Comparison of ENCODE assay signal across 39 cellular contexts in the genomic region with DNA sequence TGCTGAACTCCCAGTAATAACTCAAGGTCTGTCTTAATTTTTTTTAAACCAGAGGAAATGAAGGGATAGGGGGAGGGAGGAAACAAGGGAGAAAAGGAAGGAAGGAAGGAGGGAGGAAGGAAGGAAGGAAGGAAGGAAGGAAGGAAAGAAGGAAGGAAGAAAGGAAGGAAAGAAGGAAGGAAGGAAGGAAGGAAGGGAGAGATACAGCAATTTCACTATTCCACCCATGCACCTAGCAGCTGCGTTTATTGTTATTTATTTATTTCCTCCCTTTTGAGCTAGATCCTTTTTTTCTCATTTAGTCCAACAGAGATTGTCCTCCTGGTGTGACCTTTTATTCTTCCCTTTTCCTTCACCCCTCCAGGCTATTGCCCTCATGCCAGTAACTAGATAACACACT.
"Had no signal": no experiment of that assay in that cellular context is flagged by ENCODE, and none has a peak within 500 bp of the region (broad histone marks: within the 10 kb centered on the region; RNA-seq: fewer than 3 reads in every experiment).

No MANE protein-coding gene starts in this region.

- H3K4me3 Mint-ChIP-seq: activated naive CD4-positive, alpha-beta T cell treated with anti-CD3 and anti-CD28 coated beads for 36 hours; activated naive CD4-positive, alpha-beta T cell treated with anti-CD3 and anti-CD28 coated beads, Interleukin-2, amount 10 ng/mL, durations not matched to agents 7 days and 5 days; activated naive CD4-positive, alpha-beta T cell treated with anti-CD3 and anti-CD28 coated beads, Interleukin-2, amount 50 U/mL, for 24 hours; activated naive CD8-positive, alpha-beta T cell; activated naive CD8-positive, alpha-beta T cell treated with anti-CD3 and anti-CD28 coated beads for 36 hours; activated naive CD8-positive, alpha-beta T cell treated with anti-CD3 and anti-CD28 coated beads, Interleukin-2, amount 10 ng/mL, durations not matched to agents 7 days and 5 days; activated naive CD8-positive, alpha-beta T cell treated with anti-CD3 and anti-CD28 coated beads, Interleukin-2, amount 50 U/mL, for 24 hours; activated T-cell treated with anti-CD3 and anti-CD28 coated beads, Interleukin-2, amount 50 U/mL, for 24 hours; activated T-cell treated with anti-CD3 and anti-CD28 coated beads, Interleukin-2, amount 50 U/mL, for 4 hours; activated T-cell treated with anti-CD3 and anti-CD28 coated beads, Interleukin-2, amount 50 U/mL, for 72 hours; activated T-helper 1 cell treated with anti-CD3 and anti-CD28 coated beads, Interleukin-12 subunit alpha, Interleukin-12 subunit beta, Interleukin-2, Interleukin-4 antibody, amounts not matched to agents 30 ng/mL and 10 ng/mL and 1 ng/mL, durations not matched to agents 14 hours and 24 hours and 36 hours; activated T-helper 17 cell treated with anti-CD3 and anti-CD28 coated beads, Interleukin-2, amount 50 U/mL, for 72 hours; brain; central memory CD8-positive, alpha-beta T cell had no signal

- H3K27ac ChIP-seq: adrenal gland, ascending aorta, body of pancreas, brain microvascular endothelial cell, breast epithelium, cardiac muscle cell had no signal

- H3K4me1 Mint-ChIP-seq: activated naive CD4-positive, alpha-beta T cell treated with anti-CD3 and anti-CD28 coated beads, Interleukin-2, amount 10 ng/mL, durations not matched to agents 7 days and 5 days; activated naive CD4-positive, alpha-beta T cell treated with anti-CD3 and anti-CD28 coated beads, Interleukin-2, amount 50 U/mL, for 24 hours; activated naive CD8-positive, alpha-beta T cell treated with anti-CD3 and anti-CD28 coated beads for 36 hours; activated naive CD8-positive, alpha-beta T cell treated with anti-CD3 and anti-CD28 coated beads, Interleukin-2, amount 10 ng/mL, durations not matched to agents 7 days and 5 days; activated naive CD8-positive, alpha-beta T cell treated with anti-CD3 and anti-CD28 coated beads, Interleukin-2, amount 50 U/mL, for 24 hours; activated T-helper 17 cell treated with anti-CD3 and anti-CD28 coated beads, Interleukin-2, amount 50 U/mL, for 72 hours; brain; central memory CD8-positive, alpha-beta T cell had no signal

- H3K4me1 ChIP-seq: adrenal gland, ascending aorta, body of pancreas, breast epithelium had no signal

- H3K4me3 ChIP-seq: adrenal gland, ascending aorta, body of pancreas, breast epithelium, cardiac muscle cell had no signal

- ATAC-seq: activated naive CD4-positive, alpha-beta T cell treated with anti-CD3 and anti-CD28 coated beads, Interleukin-2, amount 50 U/mL, for 72 hours; activated naive CD8-positive, alpha-beta T cell treated with anti-CD3 and anti-CD28 coated beads, Interleukin-2, amount 50 U/mL, for 24 hours; activated T-cell treated with anti-CD3 and anti-CD28 coated beads, Interleukin-2, amount 50 U/mL, for 4 hours; activated T-cell treated with anti-CD3 and anti-CD28 coated beads, Interleukin-2, amount 50 U/mL, for 72 hours; activated T-helper 17 cell treated with anti-CD3 and anti-CD28 coated beads, Interleukin-2, amount 50 U/mL, for 72 hours; body of pancreas had no signal

- H3K36me3 ChIP-seq: adrenal gland, ascending aorta, brain microvascular endothelial cell, breast epithelium, cardiac muscle cell had no signal

- H3K9me3 ChIP-seq: adrenal gland, ascending aorta, body of pancreas, breast epithelium had no signal

- FAIRE-seq: astrocyte, bronchial epithelial cell had no signal

- H3K27me3 Mint-ChIP-seq: activated naive CD4-positive, alpha-beta T cell treated with anti-CD3 and anti-CD28 coated beads, Interleukin-2, amount 10 ng/mL, durations not matched to agents 7 days and 5 days; activated T-cell treated with anti-CD3 and anti-CD28 coated beads, Interleukin-2, amount 50 U/mL, for 24 hours had no signal

- H3K9me3 Mint-ChIP-seq: activated naive CD4-positive, alpha-beta T cell treated with anti-CD3 and anti-CD28 coated beads, Interleukin-2, amount 50 U/mL, for 24 hours; activated naive CD8-positive, alpha-beta T cell treated with anti-CD3 and anti-CD28 coated beads for 36 hours; activated naive CD8-positive, alpha-beta T cell treated with anti-CD3 and anti-CD28 coated beads, Interleukin-2, amount 10 ng/mL, durations not matched to agents 7 days and 5 days; activated naive CD8-positive, alpha-beta T cell treated with anti-CD3 and anti-CD28 coated beads, Interleukin-2, amount 50 U/mL, for 24 hours; activated T-cell treated with anti-CD3 and anti-CD28 coated beads, Interleukin-2, amount 50 U/mL, for 4 hours; activated T-helper 17 cell treated with anti-CD3 and anti-CD28 coated beads, Interleukin-2, amount 50 U/mL, for 72 hours; activated T-helper 2 cell treated with anti-CD3 and anti-CD28 coated beads, Interferon-gamma antibody, Interleukin-2, Interleukin-4, amounts not matched to agents 10 μg/mL and 5 μg/mL and 100 μg/mL, durations not matched to agents 14 hours and 24 hours and 36 hours; brain; central memory CD8-positive, alpha-beta T cell had no signal

- DNase-seq: activated effector memory CD4-positive, alpha-beta T cell treated with anti-CD3 and anti-CD28 coated beads, Interleukin-2, amount 50 U/mL, for 16 hours; activated effector memory CD4-positive, alpha-beta T cell treated with Interleukin-2 at 50 U/mL for 16 hours; activated gamma-delta T cell; activated gamma-delta T cell treated with Interleukin-2 at 50 U/mL for 16 hours; activated naive CD4-positive, alpha-beta T cell; activated naive CD4-positive, alpha-beta T cell treated with anti-CD3 and anti-CD28 coated beads for 36 hours; activated naive CD4-positive, alpha-beta T cell treated with anti-CD3 and anti-CD28 coated beads, Interleukin-2, amount 10 ng/mL, durations not matched to agents 7 days and 5 days; activated naive CD4-positive, alpha-beta T cell treated with anti-CD3 and anti-CD28 coated beads, Interleukin-2, amount 50 U/mL, for 16 hours; activated naive CD4-positive, alpha-beta T cell treated with Interleukin-2 at 50 U/mL for 16 hours; activated naive CD8-positive, alpha-beta T cell treated with anti-CD3 and anti-CD28 coated beads for 36 hours; activated naive CD8-positive, alpha-beta T cell treated with anti-CD3 and anti-CD28 coated beads, Interleukin-2, amount 10 ng/mL, durations not matched to agents 7 days and 5 days; activated naive CD8-positive, alpha-beta T cell treated with anti-CD3 and anti-CD28 coated beads, Interleukin-2, amount 50 U/mL, for 24 hours; activated T-cell treated with anti-CD3 and anti-CD28 coated beads, Interleukin-2, amount 50 U/mL, for 24 hours; activated T-cell treated with anti-CD3 and anti-CD28 coated beads, Interleukin-2, amount 50 U/mL, for 4 hours; activated T-cell treated with anti-CD3 and anti-CD28 coated beads, Interleukin-2, amount 50 U/mL, for 48 hours; activated T-cell treated with anti-CD3 and anti-CD28 coated beads, Interleukin-2, amount 50 U/mL, for 72 hours; adrenal gland; amniotic stem cell; amygdala; anterior cingulate cortex; aorta; body of pancreas; brain microvascular endothelial cell; caudate nucleus; central memory CD4-positive, alpha-beta T cell; cerebellar nuclear complex had no signal

- H3K27me3 ChIP-seq: adrenal gland, ascending aorta, body of pancreas, brain microvascular endothelial cell, breast epithelium had no signal

- H3K36me3 Mint-ChIP-seq: activated naive CD4-positive, alpha-beta T cell treated with anti-CD3 and anti-CD28 coated beads, Interleukin-2, amount 10 ng/mL, durations not matched to agents 7 days and 5 days; activated naive CD4-positive, alpha-beta T cell treated with anti-CD3 and anti-CD28 coated beads, Interleukin-2, amount 50 U/mL, for 24 hours; activated naive CD4-positive, alpha-beta T cell treated with anti-CD3 and anti-CD28 coated beads, Interleukin-2, amount 50 U/mL, for 72 hours; activated naive CD8-positive, alpha-beta T cell; activated naive CD8-positive, alpha-beta T cell treated with anti-CD3 and anti-CD28 coated beads for 36 hours; activated naive CD8-positive, alpha-beta T cell treated with anti-CD3 and anti-CD28 coated beads, Interleukin-2, amount 10 ng/mL, durations not matched to agents 7 days and 5 days; brain had no signal

- H3K27ac Mint-ChIP-seq: activated naive CD4-positive, alpha-beta T cell treated with anti-CD3 and anti-CD28 coated beads for 36 hours; activated naive CD4-positive, alpha-beta T cell treated with anti-CD3 and anti-CD28 coated beads, Interleukin-2, amount 10 ng/mL, durations not matched to agents 7 days and 5 days; activated naive CD4-positive, alpha-beta T cell treated with anti-CD3 and anti-CD28 coated beads, Interleukin-2, amount 50 U/mL, for 24 hours; activated naive CD4-positive, alpha-beta T cell treated with anti-CD3 and anti-CD28 coated beads, Interleukin-2, amount 50 U/mL, for 72 hours; activated naive CD8-positive, alpha-beta T cell; activated naive CD8-positive, alpha-beta T cell treated with anti-CD3 and anti-CD28 coated beads for 36 hours; activated naive CD8-positive, alpha-beta T cell treated with anti-CD3 and anti-CD28 coated beads, Interleukin-2, amount 10 ng/mL, durations not matched to agents 7 days and 5 days; activated naive CD8-positive, alpha-beta T cell treated with anti-CD3 and anti-CD28 coated beads, Interleukin-2, amount 50 U/mL, for 24 hours; activated T-cell treated with anti-CD3 and anti-CD28 coated beads, Interleukin-2, amount 50 U/mL, for 24 hours; activated T-cell treated with anti-CD3 and anti-CD28 coated beads, Interleukin-2, amount 50 U/mL, for 72 hours; activated T-helper 1 cell treated with anti-CD3 and anti-CD28 coated beads, Interleukin-12 subunit alpha, Interleukin-12 subunit beta, Interleukin-2, Interleukin-4 antibody, amounts not matched to agents 30 ng/mL and 10 ng/mL and 1 ng/mL, durations not matched to agents 14 hours and 24 hours and 36 hours; activated T-helper 17 cell treated with anti-CD3 and anti-CD28 coated beads, Interleukin-2, amount 50 U/mL, for 72 hours; activated T-helper 2 cell treated with anti-CD3 and anti-CD28 coated beads, Interferon-gamma antibody, Interleukin-2, Interleukin-4, amounts not matched to agents 10 μg/mL and 5 μg/mL and 100 μg/mL, durations not matched to agents 14 hours and 24 hours and 36 hours; brain had no signal
